In the genomic region with DNA sequence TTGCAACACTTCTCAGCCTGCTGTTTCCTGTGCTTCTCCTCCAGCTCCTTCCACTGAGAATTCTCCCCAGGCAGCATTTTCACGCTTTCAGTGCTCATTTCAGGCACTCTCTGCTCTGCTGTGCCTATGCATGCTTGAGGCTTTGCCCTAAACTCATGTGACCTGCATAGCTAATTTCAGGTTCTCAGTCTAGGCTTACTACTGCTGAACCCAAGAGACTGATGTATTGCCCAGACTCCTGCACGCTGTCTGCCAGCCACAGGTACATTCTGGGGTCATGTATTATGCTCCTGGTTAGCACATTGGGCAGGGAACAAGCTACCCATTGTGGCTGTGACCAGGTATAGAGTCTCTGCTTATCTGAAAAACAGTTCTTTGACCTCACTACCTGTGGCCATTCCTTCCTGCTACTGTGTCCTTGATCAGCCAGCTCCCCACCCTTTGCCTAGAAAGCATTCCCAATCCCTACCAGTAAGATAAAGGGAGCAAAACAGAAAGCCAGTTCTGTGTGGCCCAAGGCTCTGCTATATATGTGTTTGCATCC, we compare ENCODE assay signal across 20 cellular contexts. TPM values are rescaled to one million over a fixed set of nuclear protein-coding genes. Genes with fewer than 3 reads are reported as not detected.
DNase-seq lines count a peak whose midpoint lies in the region; ATAC-seq and TF ChIP-seq lines count a peak whose summit lies in the region.
"Had no signal": no experiment of that assay in that cellular context is flagged by ENCODE, and none has a peak within 500 bp of the region (broad histone marks: within the 10 kb centered on the region; RNA-seq: fewer than 3 reads in every experiment).

No MANE protein-coding gene starts in this region.

- no peaks in the 10 kb centered on the region for H3K36me3 ChIP-seq in lower lobe of right lung
- H3K36me3 ChIP-seq in upper lobe of right lung = no peaks in the 10 kb centered on the region
- H3K36me3 ChIP-seq: BLaER1 treated with 17β-estradiol and CSF1 and Interleukin-3, amounts not matched to agents 10 nM and 100 nM; right lobe of liver had no signal

- H3K27ac ChIP-seq in epithelial cell of prostate (peak overlapping the region; percentile 70), lower lobe of right lung (peak overlapping the region; percentile 63), upper lobe of right lung (peak overlapping the region; percentile 52)
- H3K27ac ChIP-seq: 22Rv1; BLaER1 treated with 17β-estradiol and CSF1 and Interleukin-3, amounts not matched to agents 10 nM and 100 nM; right lobe of liver; testis had no signal

- ATAC-seq in lower lobe of right lung = peak; percentile 27
- peak; percentile 66 for ATAC-seq in upper lobe of right lung
- no peak for ATAC-seq in GM19463 (IDR thresholded peaks at IDR 0.05; ENCODE audit: unreplicated experiment)
- ATAC-seq: activated CD4-positive, alpha-beta T cell treated with anti-CD3 and anti-CD28 coated beads for 36 hours had no signal

- H3K4me3 ChIP-seq in lower lobe of right lung = no peak overlapping the region
- H3K4me3 ChIP-seq in upper lobe of right lung = no peak overlapping the region
- H3K4me3 ChIP-seq: BLaER1 treated with 17β-estradiol and CSF1 and Interleukin-3, amounts not matched to agents 10 nM and 100 nM; dorsolateral prefrontal cortex; right lobe of liver; testis had no signal

- H3K4me1 ChIP-seq in lower lobe of right lung = peaks cover 19% of the 10 kb centered on the region
- peaks cover 8% of the 10 kb centered on the region for H3K4me1 ChIP-seq in upper lobe of right lung
- H3K4me1 ChIP-seq: right lobe of liver had no signal

- no peak for TF ChIP-seq CTCF in lower lobe of right lung (IDR thresholded peaks at IDR 0.05)
- TF ChIP-seq CTCF in upper lobe of right lung (IDR thresholded peaks at IDR 0.05) = no peak

- intact Hi-C loops in lower lobe of right lung (cut with DNase I) = no loop called here
- intact Hi-C loops in upper lobe of right lung (cut with DNase I) = no loop called here

- DNase-seq in DMS53 (lab: John Stamatoyannopoulos, UW) (peak; percentile 2), DMS53 treated with DMSO at 0.1 percent for 48 hours (lab: John Stamatoyannopoulos, UW; ENCODE audit: unreplicated experiment) (no peak), epithelial cell of prostate (ENCODE audit: low read depth, low spot score) (no peak), lower lobe of right lung (no peak), upper lobe of right lung (no peak), SK-N-DZ (ENCODE audit: low spot score) (no peak), NCI-H748 (lab: John Stamatoyannopoulos, UW; ENCODE audit: unreplicated experiment) (no peak)
- DNase-seq: activated CD4-positive, alpha-beta T cell treated with anti-CD3 and anti-CD28 coated beads for 36 hours; activated naive CD4-positive, alpha-beta T cell treated with anti-CD3 and anti-CD28 coated beads, Interleukin-2, amount 10 ng/mL, durations not matched to agents 7 days and 5 days; DMS79; hypothalamus; NCI-H187; right lobe of liver; stimulated activated CD4-positive, alpha-beta T cell treated with anti-CD3 and anti-CD28 coated beads, Interleukin-2, amount 100 ng/mL, for 24 hours; testis had no signal

- H3K27me3 ChIP-seq in lower lobe of right lung (ENCODE audit: low read depth) = no peaks in the 10 kb centered on the region
- H3K27me3 ChIP-seq in upper lobe of right lung = no peaks in the 10 kb centered on the region
- H3K27me3 ChIP-seq: BLaER1 treated with 17β-estradiol and CSF1 and Interleukin-3, amounts not matched to agents 10 nM and 100 nM; dorsolateral prefrontal cortex; right lobe of liver; testis had no signal

- H3K9me3 ChIP-seq in lower lobe of right lung (no peaks in the 10 kb centered on the region), upper lobe of right lung (no peaks in the 10 kb centered on the region)
- H3K9me3 ChIP-seq: BLaER1 treated with 17β-estradiol and CSF1 and Interleukin-3, amounts not matched to agents 10 nM and 100 nM; right lobe of liver; testis had no signal

RNA-seq across cellular contexts. Expression of a gene that starts 34.7 kb away (rescaled TPM):
- 35.9 TPM for total RNA-seq in lower lobe of right lung
- total RNA-seq in upper lobe of right lung = 36.5 TPM
- not detected in 2 replicates for polyA plus RNA-seq in SK-N-DZ (2014; cell fraction: cytosol; rRNA removed)
- not detected in 2 replicates for polyA plus RNA-seq in SK-N-DZ (2014; cell fraction: nucleus; rRNA removed)
- total RNA-seq: RPMI7951 had no signal
